ENCODE assay signal across 9 cellular contexts in genomic region chr2:46873632-46874068, GRCh38. TPM values are rescaled to one million over a fixed set of nuclear protein-coding genes. Genes with fewer than 3 reads are reported as not detected.
A peak's percentile ranks its signal among the peaks of the same experiment; 100 is the strongest.
DNase-seq lines count a peak whose midpoint lies in the region; ATAC-seq and TF ChIP-seq lines count a peak whose summit lies in the region.
"Had no signal": no experiment of that assay in that cellular context is flagged by ENCODE, and none has a peak within 500 bp of the region (broad histone marks: within the 10 kb centered on the region; RNA-seq: fewer than 3 reads in every experiment).

No MANE protein-coding gene starts in this region.

- no peaks in the 10 kb centered on the region for H4K20me1 ChIP-seq in IMR-90 (ENCODE audit: insufficient read depth, low read length)

- peaks cover 47% of the 10 kb centered on the region for H3K4me1 ChIP-seq in IMR-90 (ENCODE audit: control insufficient read depth, insufficient read depth, low read length)
- peaks cover 33% of the 10 kb centered on the region for H3K4me1 ChIP-seq in right cardiac atrium (ENCODE audit: control insufficient read depth, insufficient read depth, low read length)

- intact Hi-C loops in IMR-90 (cut with micrococcal nuclease): loop anchor here (2.0 to 5.0 kb wide), 2 partner anchors 47 to 61 kb away; no protein-coding TSS in a partner anchor
- intact Hi-C loops in right cardiac atrium (cut with DNase I): loop anchor here in 2 of 4 donors (10.0 kb wide), 2 partner anchors 59 to 69 kb away; no protein-coding TSS in a partner anchor
- intact Hi-C loops in CD4-positive, alpha-beta T cell (cut with DNase I, micrococcal nuclease): loop anchor here in 1 of 2 experiments (2.0 kb wide), 1 partner anchor 867 kb away; no protein-coding TSS in a partner anchor

- no peaks in the 10 kb centered on the region for H3K9me3 Mint-ChIP-seq in activated naive CD4-positive, alpha-beta T cell treated with anti-CD3 and anti-CD28 coated beads, Interleukin-2, amount 50 U/mL, for 72 hours
- no peaks in the 10 kb centered on the region for H3K9me3 Mint-ChIP-seq in CD4-positive, alpha-beta T cell
- H3K9me3 Mint-ChIP-seq: central memory CD8-positive, alpha-beta T cell had no signal

- POLR2A ChIA-PET in IMR-90 (lab: Charles Lee; ENCODE audit: unreplicated experiment): no interaction called here
- POLR2A ChIA-PET in CD4-positive, alpha-beta T cell (lab: Charles Lee): no interaction called here

- H3K4me2 ChIP-seq in IMR-90 (ENCODE audit: low read depth, low read length): peak overlapping the region; percentile 13; the same call in 1 of the 2 replicates

- no peaks in the 10 kb centered on the region for H3K36me3 ChIP-seq in IMR-90 (ENCODE audit: control insufficient read depth, insufficient read depth, low read length)

- H3K79me1 ChIP-seq in IMR-90 (ENCODE audit: low read depth in 1 of 2, low read length in 2 of 2): peaks cover 12 to 75% of the 10 kb centered on the region in 2 experiments

- H4K8ac ChIP-seq in IMR-90 (ENCODE audit: low read depth in 2 of 2, low read length in 2 of 2): peak overlapping the region; percentile 87 to 94

- H3K4me3 ChIP-seq in IMR-90 (ENCODE audit: insufficient read depth, low read depth, low read length) (no peak overlapping the region), right cardiac atrium (ENCODE audit: low read length) (no peak overlapping the region)

- BruUV-seq in IMR-90 (replicated peaks; lab: Mats Ljungman, UMichigan): no TSS peak

- peak overlapping the region; percentile 99 for H2BK20ac ChIP-seq in IMR-90 (ENCODE audit: low read depth, low read length)

- no peak overlapping the region for H3K27ac Mint-ChIP-seq in activated naive CD4-positive, alpha-beta T cell treated with anti-CD3 and anti-CD28 coated beads, Interleukin-2, amount 50 U/mL, for 72 hours
- no peak overlapping the region for H3K27ac Mint-ChIP-seq in CD4-positive, alpha-beta T cell

- no peak overlapping the region for H3K4me3 Mint-ChIP-seq in CD4-positive, alpha-beta T cell
- H3K4me3 Mint-ChIP-seq: central memory CD8-positive, alpha-beta T cell had no signal

- H3K27ac ChIP-seq in IMR-90 (ENCODE audit: insufficient read depth, low read length) (peak overlapping the region; percentile 92), right cardiac atrium (ENCODE audit: low read length) (no peak overlapping the region)
- H3K27ac ChIP-seq in CD4-positive, alpha-beta T cell (ENCODE audit: low read depth, low read length): no peak overlapping the region

- H3K14ac ChIP-seq in IMR-90 (replicated peaks; ENCODE audit: low read depth, low read length): peak overlapping the region; percentile 98

- H3K27me3 ChIP-seq in IMR-90 (ENCODE audit: control insufficient read depth, insufficient read depth, low read length) (no peaks in the 10 kb centered on the region), right cardiac atrium (ENCODE audit: control insufficient read depth, insufficient read depth) (no peaks in the 10 kb centered on the region)
- H3K27me3 ChIP-seq in CD4-positive, alpha-beta T cell (ENCODE audit: control insufficient read depth, insufficient read depth, low read length): no peaks in the 10 kb centered on the region

- H4K91ac ChIP-seq in IMR-90 (ENCODE audit: insufficient read depth, low read depth, low read length): peak overlapping the region; percentile 98

- peak overlapping the region; percentile 96 for H3K23ac ChIP-seq in IMR-90 (ENCODE audit: low read depth, low read length)

- peak overlapping the region; percentile 96 for H2BK5ac ChIP-seq in IMR-90 (ENCODE audit: low read depth, low read length, poor library complexity, severe bottlenecking)

- H4K5ac ChIP-seq in IMR-90 (ENCODE audit: low read depth, low read length): peak overlapping the region; percentile 92

- peak; percentile 74 for DNase-seq in AG09319 (ENCODE audit: extremely low read depth, low read depth)
- peak; percentile 98 for DNase-seq in IMR-90
- peak in 1 of 2 donors; percentile 25 for DNase-seq in activated naive CD4-positive, alpha-beta T cell treated with anti-CD3 and anti-CD28 coated beads, Interleukin-2, amount 50 U/mL, for 72 hours (ENCODE audit: low spot score in 2 of 2)
- DNase-seq in right cardiac atrium: peak in 1 of 3 donors; percentile 69
- DNase-seq in stimulated activated CD4-positive, alpha-beta T cell treated with anti-CD3 and anti-CD28 coated beads, Interleukin-12 subunit alpha, Interleukin-12 subunit beta, amount 100 ng/mL, for 48 hours (ENCODE audit: low read depth in 2 of 3, low spot score in 1 of 3): peak in 2 of 3 donors; percentile 27 to 31
- no peak for DNase-seq in globus pallidus (ENCODE audit: low spot score)
- no peak for DNase-seq in hippocampal formation (lab: John Stamatoyannopoulos, UW)
- DNase-seq in CD4-positive, alpha-beta T cell: no peak

- H3K56ac ChIP-seq in IMR-90 (ENCODE audit: extremely low read depth, insufficient read depth, low read length): peak overlapping the region; percentile 85

- H3K27me3 Mint-ChIP-seq in CD4-positive, alpha-beta T cell: no peaks in the 10 kb centered on the region

- peak overlapping the region; percentile 90 for H2BK15ac ChIP-seq in IMR-90 (ENCODE audit: low read depth, low read length)

- H2AK9ac ChIP-seq in IMR-90 (replicated peaks; ENCODE audit: low read depth, low read length, poor library complexity): peak overlapping the region; percentile 99

- H2AFZ ChIP-seq in IMR-90 (replicated peaks; ENCODE audit: low read length, poor library complexity): peak overlapping the region; percentile 76

- 0 out of 2 replicates have a peak, but pooled peaks have one; percentile 23 for TF ChIP-seq RAD21 in IMR-90 (IDR thresholded peaks at IDR 0.05; ENCODE audit: low read length)

- no peaks in the 10 kb centered on the region for H3K4me1 Mint-ChIP-seq in CD4-positive, alpha-beta T cell (ENCODE audit: low read depth)
- H3K4me1 Mint-ChIP-seq: central memory CD8-positive, alpha-beta T cell had no signal

- 0% methylated on average over 3 of the region's 5 CpGs; no CpG with 5 or more reads in 1 of the 2 experiments for WGBS in IMR-90 (ENCODE audit: extremely low coverage in 2 of 2, insufficient read length in 1 of 2), 2 experiments
- WGBS in right cardiac atrium: 54% methylated on average over 5 of the region's 5 CpGs

- H2AK5ac ChIP-seq in IMR-90 (ENCODE audit: low read depth, low read length): peak overlapping the region; percentile 99

- H3K9me3 ChIP-seq in IMR-90 (ENCODE audit: control insufficient read depth, insufficient read depth, low read length) (no peaks in the 10 kb centered on the region), right cardiac atrium (ENCODE audit: control insufficient read depth, low read length) (no peaks in the 10 kb centered on the region)
- H3K9me3 ChIP-seq in CD4-positive, alpha-beta T cell (ENCODE audit: control insufficient read depth, low read length): no peaks in the 10 kb centered on the region

- peak overlapping the region; percentile 98 for H3K4ac ChIP-seq in IMR-90 (ENCODE audit: low read depth, low read length)

- H3K9me1 ChIP-seq in IMR-90 (ENCODE audit: insufficient read depth, low read length): peaks cover 64% of the 10 kb centered on the region

- H2BK120ac ChIP-seq in IMR-90 (ENCODE audit: low read depth, low read length): peak overlapping the region; percentile 100

- ATAC-seq in IMR-90 (ENCODE audit: low read depth): peak; percentile 77
- ATAC-seq in activated naive CD4-positive, alpha-beta T cell treated with anti-CD3 and anti-CD28 coated beads, Interleukin-2, amount 50 U/mL, for 72 hours: peak; percentile 65 to 78
- ATAC-seq in right cardiac atrium: peak; percentile 59 to 73
- no peak for ATAC-seq in CD4-positive, alpha-beta T cell (ENCODE audit: poor library complexity)

- dilution Hi-C loops in IMR-90 (cut with HindIII; ENCODE audit: low sequenced_read_pairs, unreplicated experiment): no loop called here

- in situ Hi-C loops in IMR-90 (cut with MboI; ENCODE audit: low sequenced_read_pairs): no loop called here

- H3K9ac ChIP-seq in IMR-90 (ENCODE audit: low read depth, low read length): peak overlapping the region; percentile 35

- TF ChIP-seq CTCF in AG09319 (IDR thresholded peaks at IDR 0.05; ENCODE audit: low read depth, low read length) (no peak), IMR-90 (conservative IDR thresholded peaks at IDR 0.05; ENCODE audit: low read depth, low read length) (no peak)
- TF ChIP-seq CTCF in CD4-positive, alpha-beta T cell (IDR thresholded peaks at IDR 0.05): no peak

- TF ChIP-seq POLR2A in IMR-90 (IDR thresholded peaks at IDR 0.05; ENCODE audit: low read depth, low read length): no peak

- CTCF ChIA-PET in IMR-90 (lab: Yijun Ruan, JAX): interaction anchor here (1.8 kb wide), 1 partner anchor 14 kb away, joined by 5 read pairs; no protein-coding TSS in a partner anchor
- CTCF ChIA-PET in CD4-positive, alpha-beta T cell (lab: Charles Lee): no interaction called here

- H3K18ac ChIP-seq in IMR-90 (ENCODE audit: low read depth, low read length): peak overlapping the region; percentile 87

- no peaks in the 10 kb centered on the region for H3K36me3 Mint-ChIP-seq in activated naive CD4-positive, alpha-beta T cell treated with anti-CD3 and anti-CD28 coated beads, Interleukin-2, amount 50 U/mL, for 72 hours
- H3K36me3 Mint-ChIP-seq in CD4-positive, alpha-beta T cell (ENCODE audit: low read depth): no peaks in the 10 kb centered on the region

TF ChIP-seq in IMR-90, 13 proteins besides CTCF, POLR2A, EP300 and RAD21:
- TF ChIP-seq FOS (IDR thresholded peaks at IDR 0.05; ENCODE audit: low read depth, low read length): peak; percentile 99
- peak; percentile 77; the same call in 1 of the 2 replicates for TF ChIP-seq BHLHE40 (IDR thresholded peaks at IDR 0.05; ENCODE audit: low read depth, low read length)
- peak; percentile 30; the same call in 1 of the 2 replicates for TF ChIP-seq NFE2L2 (IDR thresholded peaks at IDR 0.05; ENCODE audit: low read depth, low read length)
- no peak for TF ChIP-seq CEBPB (IDR thresholded peaks at IDR 0.05; ENCODE audit: low read depth, low read length)
TF ChIP-seq in IMR-90: peak in this region for 3.

RNA-seq across cellular contexts. Expression of gene MCFD2, which starts 42.0 kb away (rescaled TPM):
- 177 and 219 TPM in 2 replicates for total RNA-seq in IMR-90 (2012; rRNA removed)
- 127 and 145 TPM in 2 replicates for polyA plus RNA-seq in IMR-90 (2012; rRNA removed)
- 51.2 and 117 TPM in 2 replicates for polyA plus RNA-seq in IMR-90 (2012; cell fraction: cytosol; rRNA removed)
- polyA plus RNA-seq in IMR-90 (2012; cell fraction: nucleus; rRNA removed; ENCODE audit: low replicate concordance): 56.9 and 86.4 TPM in 2 replicates
- 10 to 100 TPM; 25.6 to 50.7 TPM for total RNA-seq in activated naive CD4-positive, alpha-beta T cell treated with anti-CD3 and anti-CD28 coated beads, Interleukin-2, amount 50 U/mL, for 72 hours
- total RNA-seq in right cardiac atrium: 100 to 1,000 TPM in 1 of 4 donors, 10 to 100 TPM in 3; 63.9 to 103 (median 75.2) TPM
- 27.1 TPM for polyA plus RNA-seq in right cardiac atrium
- total RNA-seq in CD4-positive, alpha-beta T cell: 10 to 100 TPM; 29.1 to 29.7 TPM

Comparison
In these comparisons a context has a peak if more than half of its experiments do, and no peak if none do; other contexts are left out.
1. DNase-seq: peak in AG09319 (single experiment), IMR-90 (single experiment) and stimulated activated CD4-positive, alpha-beta T cell treated with anti-CD3 and anti-CD28 coated beads, Interleukin-12 subunit alpha, Interleukin-12 subunit beta, amount 100 ng/mL, for 48 hours (2 of 3); none in globus pallidus (single experiment), hippocampal formation (0 of 2) and CD4-positive, alpha-beta T cell (0 of 10).